In the genomic region with DNA sequence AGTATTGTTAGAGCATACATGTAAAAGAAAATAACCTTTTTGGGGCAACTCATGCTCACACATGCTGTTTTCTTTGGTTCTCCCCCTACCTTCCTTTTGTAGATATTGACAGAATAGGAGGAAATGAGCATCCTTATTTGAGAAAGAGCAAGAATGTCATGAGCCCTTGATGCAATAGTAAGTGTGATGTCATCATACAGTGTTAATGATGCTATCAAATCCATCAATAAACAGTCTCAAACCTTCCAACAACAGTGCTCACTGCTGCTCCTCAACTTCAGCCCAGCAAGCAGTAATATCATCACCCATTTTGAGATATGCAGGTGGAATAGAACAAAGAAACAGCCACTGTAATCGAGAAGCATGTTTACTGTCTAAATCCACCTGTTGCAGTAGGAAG, we compare ENCODE assay signal across 31 cellular contexts.
"Had no signal": no experiment of that assay in that cellular context is flagged by ENCODE, and none has a peak within 500 bp of the region (broad histone marks: within the 10 kb centered on the region; RNA-seq: fewer than 3 reads in every experiment).

No MANE protein-coding gene starts in this region.

- H3K9ac ChIP-seq: KMS-11 had no signal

- H3K4me1 Mint-ChIP-seq: activated B cell treated with CpG ODN at 0.5 μM for 24 hours had no signal

- H3K27me3 ChIP-seq: adrenal gland, body of pancreas, breast epithelium had no signal

- H3K4me3 ChIP-seq: adrenal gland, body of pancreas, breast epithelium, PC-9 had no signal

- H3K36me3 Mint-ChIP-seq: activated CD4-positive, alpha-beta memory T cell treated with anti-CD3 and anti-CD28 coated beads for 36 hours had no signal

- H3K9me3 Mint-ChIP-seq: activated B cell treated with CpG ODN at 0.5 μM for 24 hours; activated CD4-positive, alpha-beta memory T cell treated with anti-CD3 and anti-CD28 coated beads for 36 hours; activated naive CD4-positive, alpha-beta T cell treated with anti-CD3 and anti-CD28 coated beads for 36 hours; activated naive CD4-positive, alpha-beta T cell treated with anti-CD3 and anti-CD28 coated beads, Interleukin-2, amount 50 U/mL, for 72 hours; activated T-cell treated with anti-CD3 and anti-CD28 coated beads, Interleukin-2, amount 50 U/mL, for 4 hours; activated T-helper 1 cell treated with anti-CD3 and anti-CD28 coated beads, Interleukin-12 subunit alpha, Interleukin-12 subunit beta, Interleukin-2, Interleukin-4 antibody, amounts not matched to agents 30 ng/mL and 10 ng/mL and 1 ng/mL, durations not matched to agents 14 hours and 24 hours and 36 hours had no signal

- H3K4me2 ChIP-seq: KMS-11, PC-9 had no signal

- H3K27ac Mint-ChIP-seq: activated B cell treated with CpG ODN at 0.5 μM for 24 hours; activated CD4-positive, alpha-beta memory T cell treated with anti-CD3 and anti-CD28 coated beads for 36 hours; activated naive CD4-positive, alpha-beta T cell treated with anti-CD3 and anti-CD28 coated beads for 36 hours; activated naive CD4-positive, alpha-beta T cell treated with anti-CD3 and anti-CD28 coated beads, Interleukin-2, amount 50 U/mL, for 72 hours; activated T-helper 1 cell treated with anti-CD3 and anti-CD28 coated beads, Interleukin-12 subunit alpha, Interleukin-12 subunit beta, Interleukin-2, Interleukin-4 antibody, amounts not matched to agents 30 ng/mL and 10 ng/mL and 1 ng/mL, durations not matched to agents 14 hours and 24 hours and 36 hours had no signal

- H3K4me1 ChIP-seq: adrenal gland, body of pancreas, breast epithelium had no signal

- H2AFZ ChIP-seq: PC-9 had no signal

- H3K4me3 Mint-ChIP-seq: activated B cell treated with CpG ODN at 0.5 μM for 24 hours; activated CD4-positive, alpha-beta memory T cell treated with anti-CD3 and anti-CD28 coated beads for 36 hours; activated naive CD4-positive, alpha-beta T cell treated with anti-CD3 and anti-CD28 coated beads for 36 hours; activated T-cell treated with anti-CD3 and anti-CD28 coated beads, Interleukin-2, amount 50 U/mL, for 4 hours; activated T-helper 1 cell treated with anti-CD3 and anti-CD28 coated beads, Interleukin-12 subunit alpha, Interleukin-12 subunit beta, Interleukin-2, Interleukin-4 antibody, amounts not matched to agents 30 ng/mL and 10 ng/mL and 1 ng/mL, durations not matched to agents 14 hours and 24 hours and 36 hours had no signal

- ATAC-seq: activated naive CD4-positive, alpha-beta T cell treated with anti-CD3 and anti-CD28 coated beads, Interleukin-2, amount 50 U/mL, for 72 hours; activated T-cell treated with anti-CD3 and anti-CD28 coated beads, Interleukin-2, amount 50 U/mL, for 4 hours; body of pancreas; Right ventricle myocardium inferior had no signal

- H3K27ac ChIP-seq: adrenal gland, body of pancreas, breast epithelium, KMS-11, PC-9, RWPE1, VCaP had no signal

- H3K36me3 ChIP-seq: adrenal gland, breast epithelium had no signal

- DNase-seq: activated B cell treated with CpG ODN at 0.5 μM for 24 hours; activated CD4-positive, alpha-beta memory T cell treated with anti-CD3 and anti-CD28 coated beads for 36 hours; activated CD4-positive, alpha-beta T cell treated with anti-CD3 and anti-CD28 coated beads for 4 hours; activated CD4-positive, alpha-beta T cell treated with anti-CD3 and anti-CD28 coated beads, Interleukin-2, amount 50 U/mL, for 1 hour; activated CD4-positive, CD25-positive, alpha-beta regulatory T cell treated with anti-CD3 and anti-CD28 coated beads, Interleukin-2, amount 50 U/mL, for 72 hours; activated CD8-positive, alpha-beta memory T cell treated with anti-CD3 and anti-CD28 coated beads, Interleukin-2, amount 50 U/mL, for 4 hours; activated gamma-delta T cell treated with Interleukin-2 at 50 U/mL for 16 hours; activated naive CD4-positive, alpha-beta T cell treated with anti-CD3 and anti-CD28 coated beads for 36 hours; activated T-cell treated with anti-CD3 and anti-CD28 coated beads for 4 hours; activated T-cell treated with anti-CD3 and anti-CD28 coated beads, Interleukin-2, amount 50 U/mL, for 4 hours; adrenal gland; NCI-H1092 treated with DMSO at 0.1 percent for 48 hours; NCI-H187 treated with DMSO at 0.1 percent for 48 hours; NCI-H2081; NCI-H226; NCI-H446 treated with DMSO at 0.1 percent for 48 hours; NCI-H524; NCI-H69; NCI-H82; PC-9; SW 1271; T-helper 1 cell; T-helper 9 cell had no signal

- H3K9me3 ChIP-seq: adrenal gland, body of pancreas, breast epithelium had no signal
